21 cellular contexts compared by ENCODE assay signal in genomic region chr3:60322334-60322856, GRCh38.
DNase-seq lines count a peak whose midpoint lies in the region; ATAC-seq, FAIRE-seq and TF ChIP-seq lines count a peak whose summit lies in the region.
"Had no signal": no experiment of that assay in that cellular context is flagged by ENCODE, and none has a peak within 500 bp of the region (broad histone marks: within the 10 kb centered on the region; RNA-seq: fewer than 3 reads in every experiment).

No MANE protein-coding gene starts in this region.

- FAIRE-seq in HepG2 (lab: Jason Lieb, UNC) (no peak), small intestine (lab: Jason Lieb, UNC) (no peak)
- FAIRE-seq: GM12892, H1 had no signal

- CTCF ChIA-PET in HepG2 (lab: Yijun Ruan, JAX; ENCODE audit: low intra/inter-chr PET ratio, low total read pairs), result no interaction called here

- TF ChIP-seq CTCF in liver (IDR thresholded peaks at IDR 0.05; ENCODE audit: low read depth, low read length, missing input control), result no peak
- no peak for TF ChIP-seq CTCF in HepG2 (CRISPR knock-in tag; IDR thresholded peaks at IDR 0.05)
- TF ChIP-seq CTCF in lung (IDR thresholded peaks at IDR 0.05; ENCODE audit: control extremely low read depth, extremely low read depth), result no peak
- no peak for TF ChIP-seq CTCF in gastrocnemius medialis (IDR thresholded peaks at IDR 0.05 in 4 of 5, conservative IDR thresholded peaks at IDR 0.05 in 1 of 5)

- H3K36me3 ChIP-seq in liver (ENCODE audit: control insufficient read depth in 4 of 4, insufficient read depth in 3 of 4, low read depth in 1 of 4, low read length in 3 of 4) (no peaks in the 10 kb centered on the region), HepG2 (replicated peaks in 1 of 2; ENCODE audit: control insufficient read depth in 1 of 2, insufficient read depth in 2 of 2, low read length in 2 of 2) (no peaks in the 10 kb centered on the region), lung (ENCODE audit: control insufficient read depth in 2 of 2, insufficient read depth in 2 of 2, low read length in 2 of 2) (no peaks in the 10 kb centered on the region), small intestine (ENCODE audit: control insufficient read depth in 2 of 2, insufficient read depth in 2 of 2, low read length in 2 of 2) (no peaks in the 10 kb centered on the region), gastrocnemius medialis (no peaks in the 10 kb centered on the region)

- no peak overlapping the region for H3K4me2 ChIP-seq in HepG2 (ENCODE audit: low read depth, low read length)

- H3K9me3 ChIP-seq in liver (ENCODE audit: control insufficient read depth in 4 of 4, low read length in 3 of 4) (no peaks in the 10 kb centered on the region), HepG2 (ENCODE audit: low read length) (no peaks in the 10 kb centered on the region), lung (ENCODE audit: control insufficient read depth in 2 of 2, insufficient read depth in 1 of 2, low read length in 1 of 2) (no peaks in the 10 kb centered on the region), small intestine (ENCODE audit: control insufficient read depth, low read depth) (no peaks in the 10 kb centered on the region), gastrocnemius medialis (no peaks in the 10 kb centered on the region)

- intact Hi-C loops in HepG2 (cut with micrococcal nuclease; ENCODE audit: unreplicated experiment), result no loop called here
- intact Hi-C loops in left colon (cut with DNase I, micrococcal nuclease), result no loop called here
- intact Hi-C loops in gastrocnemius medialis (cut with DNase I; ENCODE audit: low total_unique reads), result no loop called here

- TF ChIP-seq POLR2A in HepG2 (IDR thresholded peaks at IDR 0.05; ENCODE audit: insufficient read depth in 1 of 2, low read depth in 2 of 2, low read length in 2 of 2) (no peak), gastrocnemius medialis (IDR thresholded peaks at IDR 0.05) (no peak)

- H3K27me3 ChIP-seq in liver (ENCODE audit: control insufficient read depth in 4 of 4, insufficient read depth in 4 of 4, low read length in 3 of 4) (no peaks in the 10 kb centered on the region), HepG2 (ENCODE audit: control insufficient read depth in 1 of 2, insufficient read depth in 2 of 2, low read length in 2 of 2) (no peaks in the 10 kb centered on the region), lung (ENCODE audit: control insufficient read depth, insufficient read depth) (no peaks in the 10 kb centered on the region), small intestine (ENCODE audit: control insufficient read depth in 2 of 2, insufficient read depth in 2 of 2, low read length in 2 of 2) (no peaks in the 10 kb centered on the region), gastrocnemius medialis (no peaks in the 10 kb centered on the region)

- no peaks in the 10 kb centered on the region for H4K20me1 ChIP-seq in HepG2 (ENCODE audit: insufficient read depth, low read length)

- no TSS peak for BruUV-seq in HepG2 (replicated peaks; lab: Mats Ljungman, UMichigan)

- TF ChIP-seq RAD21 in liver (IDR thresholded peaks at IDR 0.05), result peak in 1 of 2 donors; percentile 12
- no peak for TF ChIP-seq RAD21 in HepG2 (CRISPR knock-in tag; IDR thresholded peaks at IDR 0.05)

- peak overlapping the region in 1 of 2 donors; percentile 28 for H3K27ac ChIP-seq in liver (ENCODE audit: low read depth in 1 of 2, low read length in 2 of 2)
- H3K27ac ChIP-seq in HepG2 (ENCODE audit: extremely low read length, insufficient read depth, low read length), result no peak overlapping the region
- no peak overlapping the region for H3K27ac ChIP-seq in lung (ENCODE audit: low read depth in 1 of 2, low read length in 1 of 2)
- no peak overlapping the region for H3K27ac ChIP-seq in small intestine (ENCODE audit: low read depth in 1 of 2, low read length in 1 of 2)
- H3K27ac ChIP-seq in gastrocnemius medialis, result no peak overlapping the region
- H3K27ac ChIP-seq: GM23248 had no signal

- no peak overlapping the region for H3K9ac ChIP-seq in liver (ENCODE audit: low read depth in 1 of 2, low read length in 2 of 2)
- H3K9ac ChIP-seq in HepG2 (ENCODE audit: insufficient read depth, low read depth, low read length), result no peak overlapping the region
- H3K9ac ChIP-seq: GM23248 had no signal

- 46% methylated on average over 4 of the region's 4 CpGs for WGBS in liver
- 55% methylated on average over 4 of the region's 4 CpGs for WGBS in HepG2 (ENCODE audit: low lambda C conversion rate)
- WGBS in lung, 2 donors, result 70 to 77% methylated on average over 4 of the region's 4 CpGs
- 15 to 45% (median 26%) methylated on average over 4 of the region's 4 CpGs for WGBS in small intestine, 3 donors

- no peaks in the 10 kb centered on the region for H3K79me2 ChIP-seq in HepG2 (ENCODE audit: insufficient read depth, low read length)

- in situ Hi-C loops in HepG2 (cut with HindIII; ENCODE audit: extremely low pct_ligation_motif_present, low pct_unique_long_range_greater_than_20kb) (no loop called here), gastrocnemius medialis (cut with MboI; ENCODE audit: low sequenced_read_pairs in 4 of 4) (no loop called here)

- no peak overlapping the region for H2AFZ ChIP-seq in HepG2 (ENCODE audit: low read length)
- H2AFZ ChIP-seq: GM23248 had no signal

- H3K4me3 ChIP-seq in liver (ENCODE audit: low read depth in 1 of 3, low read length in 3 of 3) (no peak overlapping the region), HepG2 (replicated peaks in 1 of 3; ENCODE audit: insufficient read depth in 1 of 3, low read depth in 2 of 3, low read length in 3 of 3) (no peak overlapping the region), lung (no peak overlapping the region), small intestine (ENCODE audit: low read depth in 1 of 2, low read length in 2 of 2) (no peak overlapping the region), gastrocnemius medialis (no peak overlapping the region)
- H3K4me3 ChIP-seq: GM23248 had no signal

- H3K4me1 ChIP-seq in liver (ENCODE audit: control insufficient read depth in 4 of 4, insufficient read depth in 4 of 4, low read length in 3 of 4), result peaks cover 5 to 33% (median 15%) of the 10 kb centered on the region in 4 donors
- no peaks in the 10 kb centered on the region for H3K4me1 ChIP-seq in HepG2 (ENCODE audit: insufficient read depth, low read length)
- no peaks in the 10 kb centered on the region for H3K4me1 ChIP-seq in lung (ENCODE audit: control insufficient read depth in 2 of 2, insufficient read depth in 2 of 2, low read length in 2 of 2)
- no peaks in the 10 kb centered on the region for H3K4me1 ChIP-seq in small intestine (ENCODE audit: control insufficient read depth in 2 of 2, insufficient read depth in 1 of 2, low read depth in 1 of 2, low read length in 1 of 2)
- H3K4me1 ChIP-seq in gastrocnemius medialis, result no peaks in the 10 kb centered on the region

- TF ChIP-seq EP300 in HepG2 (IDR thresholded peaks at IDR 0.05; ENCODE audit: low read depth in 2 of 2, low read length in 2 of 2), result no peak
- no peak for TF ChIP-seq EP300 in HepG2 (CRISPR knock-in tag; IDR thresholded peaks at IDR 0.05; ENCODE audit: borderline replicate concordance)

- no peak for DNase-seq in HepG2 (ENCODE audit: low spot score)
- no peak for DNase-seq in left colon
- DNase-seq in lung (ENCODE audit: low spot score), result no peak
- DNase-seq in small intestine, result peak; percentile 40
- no peak for DNase-seq in activated T-cell treated with anti-CD3 and anti-CD28 coated beads, Interleukin-2, amount 50 U/mL, for 1 hour
- DNase-seq in gastrocnemius medialis, result no peak
- DNase-seq in T1000 (lab: John Stamatoyannopoulos, UW), result no peak
- DNase-seq: 8988T; C1 segment of cervical spinal cord; Calu3; CD4-positive, alpha-beta memory T cell; COR-L47; DMS53; DMS79 treated with DMSO at 0.1 percent for 48 hours; GF-D8; H7; HCEC 1CT had no signal

- POLR2A ChIA-PET in HepG2 (lab: Yijun Ruan, JAX), result no interaction called here

- ATAC-seq in HepG2, result no peak
- ATAC-seq in left colon, result peak; percentile 10
- peak; percentile 16 for ATAC-seq in lung (ENCODE audit: insufficient read depth, low FRiP score)
- ATAC-seq in gastrocnemius medialis, result no peak

TF ChIP-seq in liver, 16 proteins besides CTCF, POLR2A, EP300 and RAD21:
- peak; percentile 58 for TF ChIP-seq SP1 (IDR thresholded peaks at IDR 0.05)
- TF ChIP-seq TAF1 (conservative IDR thresholded peaks at IDR 0.05), result no peak
- peak; percentile 65 to 79 for TF ChIP-seq HNF4A (conservative IDR thresholded peaks at IDR 0.05)
- TF ChIP-seq NR2F2 (IDR thresholded peaks at IDR 0.05), result no peak
- TF ChIP-seq RXRA (IDR thresholded peaks at IDR 0.05), result peak; percentile 21 to 41

TF ChIP-seq in HepG2, 621 proteins besides CTCF, POLR2A, EP300 and RAD21 (continues in another document):
- TF ChIP-seq NCOR1 (IDR thresholded peaks at IDR 0.05; ENCODE audit: borderline replicate concordance, low read length) (no peak), ZNF264 (CRISPR knock-in tag; IDR thresholded peaks at IDR 0.05) (no peak), RORA (CRISPR knock-in tag; IDR thresholded peaks at IDR 0.05) (no peak), ZNF704 (CRISPR knock-in tag; IDR thresholded peaks at IDR 0.05; ENCODE audit: borderline replicate concordance) (no peak), ZNF891 (CRISPR knock-in tag; IDR thresholded peaks at IDR 0.05) (no peak), ZNF557 (CRISPR knock-in tag; IDR thresholded peaks at IDR 0.05) (no peak), DR1 (CRISPR knock-in tag; IDR thresholded peaks at IDR 0.05) (no peak), XBP1 (CRISPR knock-in tag; IDR thresholded peaks at IDR 0.05) (no peak), KDM5A (IDR thresholded peaks at IDR 0.05; ENCODE audit: borderline replicate concordance, low read length) (no peak), TIGD3 (CRISPR knock-in tag; IDR thresholded peaks at IDR 0.05; ENCODE audit: borderline replicate concordance) (no peak)

Comparison
In these comparisons a context has a peak if more than half of its experiments do, and no peak if none do; other contexts are left out.
1. ATAC-seq: peak in left colon (single experiment) and lung (single experiment); none in HepG2 (single experiment) and gastrocnemius medialis (0 of 2).